ENCODE assay signal across 20 cellular contexts in the genomic region with DNA sequence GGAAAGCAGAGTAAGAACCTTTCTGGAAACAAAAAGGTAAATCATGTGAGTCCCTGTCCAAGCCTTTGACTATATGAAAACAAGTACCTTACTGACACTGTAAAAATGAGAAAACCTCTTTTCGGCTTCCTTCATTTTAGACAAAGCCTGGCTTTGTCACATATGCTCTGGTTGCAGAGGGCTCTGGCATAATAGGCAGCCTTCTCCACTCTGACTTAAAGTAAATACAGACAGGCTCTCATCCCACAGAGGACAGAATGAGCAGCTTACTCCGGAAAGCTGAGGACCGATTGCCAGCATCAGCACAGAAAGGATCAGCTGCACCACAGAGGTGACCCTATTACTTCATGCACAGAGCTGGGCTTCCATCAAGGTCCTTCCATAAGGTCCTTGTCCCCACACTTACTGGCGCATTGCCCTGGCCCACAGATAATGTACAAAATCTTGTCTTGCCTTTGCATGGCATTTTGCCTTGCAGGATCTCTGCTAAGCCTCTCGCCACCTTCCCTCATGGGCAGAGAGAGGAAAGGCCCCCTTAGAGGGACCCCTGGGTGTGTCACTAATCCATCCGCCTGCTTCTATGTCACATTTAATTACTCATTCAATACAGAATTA.
DNase-seq lines count a peak whose midpoint lies in the region; TF ChIP-seq lines count a peak whose summit lies in the region.
"Had no signal": no experiment of that assay in that cellular context is flagged by ENCODE, and none has a peak within 500 bp of the region (broad histone marks: within the 10 kb centered on the region; RNA-seq: fewer than 3 reads in every experiment).

No MANE protein-coding gene starts in this region.

- no peak overlapping the region for H3K27ac ChIP-seq in colonic mucosa
- no peak overlapping the region for H3K27ac ChIP-seq in esophagus squamous epithelium
- no peak overlapping the region for H3K27ac ChIP-seq in adrenal gland
- H3K27ac ChIP-seq: left lung, thoracic aorta had no signal

- H3K4me3 ChIP-seq in colonic mucosa (no peak overlapping the region), esophagus squamous epithelium (no peak overlapping the region), adrenal gland (no peak overlapping the region)
- H3K4me3 ChIP-seq: left lung, thoracic aorta had no signal

- DNase-seq in NCI-H2227 (lab: John Stamatoyannopoulos, UW; ENCODE audit: unreplicated experiment) (peak; percentile 5), NCI-H2227 treated with DMSO at 0.1 percent for 48 hours (lab: John Stamatoyannopoulos, UW) (no peak), NCI-H345 treated with DMSO at 0.1 percent for 48 hours (lab: John Stamatoyannopoulos, UW; ENCODE audit: unreplicated experiment) (peak; percentile 68), foreskin melanocyte (peak; percentile 36), colonic mucosa (no peak), GM20000 (ENCODE audit: low spot score) (no peak), esophagus squamous epithelium (lab: John Stamatoyannopoulos, UW) (no peak), adrenal gland (no peak)
- DNase-seq: activated CD8-positive, alpha-beta T cell treated with anti-CD3 and anti-CD28 coated beads, Interleukin-2, amount 10 ng/mL, durations not matched to agents 7 days and 5 days; AML-193; CD8-positive, alpha-beta T cell; central memory CD4-positive, alpha-beta T cell; DMS79; GF-D8; H9; NCI-H1105; stimulated activated naive CD4-positive, alpha-beta T cell; T-helper 17 cell had no signal

- intact Hi-C loops in colonic mucosa (cut with DNase I) = no loop called here
- intact Hi-C loops in esophagus squamous epithelium (cut with DNase I) = no loop called here
- intact Hi-C loops in adrenal gland (cut with DNase I) = no loop called here

- H3K27me3 ChIP-seq in colonic mucosa (no peaks in the 10 kb centered on the region), esophagus squamous epithelium (no peaks in the 10 kb centered on the region), adrenal gland (peaks cover 4% of the 10 kb centered on the region)
- H3K27me3 ChIP-seq: left lung had no signal

- H3K9ac ChIP-seq in colonic mucosa (ENCODE audit: low read depth in 2 of 2, low read length in 2 of 2) = no peak overlapping the region

- WGBS in esophagus squamous epithelium, 2 donors = 73 to 77% methylated on average over 6 of the region's 6 CpGs
- WGBS in adrenal gland, 4 donors = 69 to 82% (median 73%) methylated on average over 5 to 6 of the region's 6 CpGs

- H3K36me3 ChIP-seq in colonic mucosa (no peaks in the 10 kb centered on the region), esophagus squamous epithelium (no peaks in the 10 kb centered on the region), adrenal gland (replicated peaks in 1 of 2) (no peaks in the 10 kb centered on the region)
- H3K36me3 ChIP-seq: left lung, thoracic aorta had no signal

- TF ChIP-seq CTCF in colonic mucosa (IDR thresholded peaks at IDR 0.05) = no peak
- no peak for TF ChIP-seq CTCF in GM20000 (IDR thresholded peaks at IDR 0.05; ENCODE audit: extremely low read depth, missing control alignments)
- TF ChIP-seq CTCF in esophagus squamous epithelium (IDR thresholded peaks at IDR 0.05) = no peak
- no peak for TF ChIP-seq CTCF in adrenal gland (IDR thresholded peaks at IDR 0.05)

- no peaks in the 10 kb centered on the region for H3K9me3 ChIP-seq in colonic mucosa
- H3K9me3 ChIP-seq in esophagus squamous epithelium = no peaks in the 10 kb centered on the region
- no peaks in the 10 kb centered on the region for H3K9me3 ChIP-seq in adrenal gland (replicated peaks in 1 of 3)
- H3K9me3 ChIP-seq: left lung, thoracic aorta had no signal

- H3K4me1 ChIP-seq in colonic mucosa (no peaks in the 10 kb centered on the region), esophagus squamous epithelium (peaks cover 0 to 4% (median 0%) of the 10 kb centered on the region in 3 donors), adrenal gland (replicated peaks in 1 of 2) (no peaks in the 10 kb centered on the region)
- H3K4me1 ChIP-seq: left lung had no signal

- no peak for TF ChIP-seq POLR2A in esophagus squamous epithelium (IDR thresholded peaks at IDR 0.05)
- TF ChIP-seq POLR2A in adrenal gland (IDR thresholded peaks at IDR 0.05) = no peak

Comparison
In these comparisons a context has a peak if more than half of its experiments do, and no peak if none do; other contexts are left out.
1. DNase-seq: peak in NCI-H2227 (single experiment), NCI-H345 treated with DMSO at 0.1 percent for 48 hours (single experiment) and foreskin melanocyte (single experiment); none in NCI-H2227 treated with DMSO at 0.1 percent for 48 hours (single experiment), colonic mucosa (single experiment), GM20000 (single experiment), esophagus squamous epithelium (single experiment) and adrenal gland (0 of 7).